In genomic region chr11:100675115-100675650, GRCh38 we compare ENCODE assay signal across 23 cellular contexts.
"Had no signal": no experiment of that assay in that cellular context is flagged by ENCODE, and none has a peak within 500 bp of the region (broad histone marks: within the 10 kb centered on the region; RNA-seq: fewer than 3 reads in every experiment).

No MANE protein-coding gene starts in this region.

- DNase-seq: effector memory CD8-positive, alpha-beta T cell; esophagus squamous epithelium; foreskin fibroblast; immature natural killer cell; left cardiac atrium; left ventricle myocardium superior; mammary epithelial cell; mucosa of descending colon; naive thymus-derived CD8-positive, alpha-beta T cell; nucleus accumbens; ovary; right cardiac atrium; stimulated activated CD4-positive, alpha-beta T cell treated with anti-CD3 and anti-CD28 coated beads, Interleukin-4, amount 100 ng/mL, for 1 hour; stimulated activated CD8-positive, alpha-beta memory T cell treated with anti-CD3 and anti-CD28 coated beads, Interleukin-4, amount 100 ng/mL, for 48 hours; tibial artery; upper lobe of left lung; uterus had no signal

- H3K4me1 ChIP-seq: esophagus squamous epithelium, tibial artery, upper lobe of left lung, uterus had no signal

- H3K9me3 ChIP-seq: esophagus squamous epithelium, gastroesophageal sphincter, mucosa of descending colon, ovary, tibial artery, upper lobe of left lung, uterus had no signal

- H3K9me3 Mint-ChIP-seq: dendritic cell treated with granulocyte-macrophage colony-stimulating factor and Interleukin-4, amounts not matched to agents 40 ng/mL and 50 ng/mL, for 4 days; immature natural killer cell had no signal

- H3K27me3 ChIP-seq: esophagus squamous epithelium, gastroesophageal sphincter, ovary, tibial artery, upper lobe of left lung, uterus had no signal

- H3K36me3 Mint-ChIP-seq: immature natural killer cell; naive thymus-derived CD8-positive, alpha-beta T cell; stimulated activated effector memory CD8-positive, alpha-beta T cell treated with anti-CD3 and anti-CD28 coated beads, Interleukin-12 subunit alpha, Interleukin-12 subunit beta, amount 100 ng/mL, for 72 hours had no signal

- ATAC-seq: effector memory CD8-positive, alpha-beta T cell; gastroesophageal sphincter; left cardiac atrium; left ventricle myocardium superior; mucosa of descending colon; naive thymus-derived CD8-positive, alpha-beta T cell; right cardiac atrium; stimulated activated effector memory CD8-positive, alpha-beta T cell treated with anti-CD3 and anti-CD28 coated beads, Interleukin-12 subunit alpha, Interleukin-12 subunit beta, amount 100 ng/mL, for 72 hours had no signal

- H3K4me3 ChIP-seq: esophagus squamous epithelium, gastroesophageal sphincter, mucosa of descending colon, ovary, tibial artery, upper lobe of left lung, uterus had no signal

- H3K27ac ChIP-seq: esophagus squamous epithelium, gastroesophageal sphincter, ovary, tibial artery, upper lobe of left lung, uterus had no signal

- H3K36me3 ChIP-seq: esophagus squamous epithelium, gastroesophageal sphincter, ovary, tibial artery, upper lobe of left lung, uterus had no signal

- H3K27me3 Mint-ChIP-seq: dendritic cell treated with granulocyte-macrophage colony-stimulating factor and Interleukin-4, amounts not matched to agents 40 ng/mL and 50 ng/mL, for 4 days; effector memory CD8-positive, alpha-beta T cell; stimulated activated naive CD8-positive, alpha-beta T cell treated with anti-CD3 and anti-CD28 coated beads, Interleukin-15, Interleukin-2, amounts not matched to agents 100 ng/mL and 50 ng/mL, for 24 hours had no signal

- H3K27ac Mint-ChIP-seq: dendritic cell treated with granulocyte-macrophage colony-stimulating factor and Interleukin-4, amounts not matched to agents 40 ng/mL and 50 ng/mL, for 4 days; effector memory CD8-positive, alpha-beta T cell; immature natural killer cell; naive thymus-derived CD8-positive, alpha-beta T cell; stimulated activated effector memory CD8-positive, alpha-beta T cell treated with anti-CD3 and anti-CD28 coated beads, Interleukin-12 subunit alpha, Interleukin-12 subunit beta, amount 100 ng/mL, for 72 hours; stimulated activated naive CD8-positive, alpha-beta T cell treated with anti-CD3 and anti-CD28 coated beads, Interleukin-15, Interleukin-2, amounts not matched to agents 100 ng/mL and 50 ng/mL, for 24 hours had no signal

- H3K4me1 Mint-ChIP-seq: naive thymus-derived CD8-positive, alpha-beta T cell; stimulated activated effector memory CD8-positive, alpha-beta T cell treated with anti-CD3 and anti-CD28 coated beads, Interleukin-12 subunit alpha, Interleukin-12 subunit beta, amount 100 ng/mL, for 72 hours had no signal

- FAIRE-seq: colon, keratinocyte had no signal

- H3K4me3 Mint-ChIP-seq: dendritic cell treated with granulocyte-macrophage colony-stimulating factor and Interleukin-4, amounts not matched to agents 40 ng/mL and 50 ng/mL, for 4 days; effector memory CD8-positive, alpha-beta T cell; immature natural killer cell; naive thymus-derived CD8-positive, alpha-beta T cell; stimulated activated effector memory CD8-positive, alpha-beta T cell treated with anti-CD3 and anti-CD28 coated beads, Interleukin-12 subunit alpha, Interleukin-12 subunit beta, amount 100 ng/mL, for 72 hours; stimulated activated naive CD8-positive, alpha-beta T cell treated with anti-CD3 and anti-CD28 coated beads, Interleukin-15, Interleukin-2, amounts not matched to agents 100 ng/mL and 50 ng/mL, for 24 hours had no signal
